ENCODE assay signal across 2 cellular contexts in the genomic region with DNA sequence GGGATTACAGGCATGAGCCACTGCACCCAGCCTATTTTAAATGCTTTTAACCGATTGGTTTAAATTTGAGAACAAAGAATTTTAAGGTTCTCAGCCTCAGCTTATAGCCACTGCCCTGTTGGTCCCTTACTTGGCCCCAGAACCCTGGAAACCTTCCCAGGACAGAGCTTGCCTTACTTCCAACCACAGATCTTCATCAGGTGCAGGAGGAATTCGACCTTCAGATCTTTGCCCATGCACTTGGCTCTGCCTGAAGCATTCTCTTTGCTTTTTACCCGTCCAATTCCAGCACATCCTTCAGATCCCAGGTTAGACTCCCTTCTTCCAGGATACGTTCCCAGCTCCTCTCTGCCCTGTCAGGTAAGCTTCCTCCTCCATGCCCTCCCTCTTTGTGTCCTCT.
TF ChIP-seq lines count a peak whose summit lies in the region.

No MANE protein-coding gene starts in this region.

TF ChIP-seq in SK-N-SH, 30 proteins besides CTCF, POLR2A, EP300 and RAD21:
- TF ChIP-seq, protein P1, sequence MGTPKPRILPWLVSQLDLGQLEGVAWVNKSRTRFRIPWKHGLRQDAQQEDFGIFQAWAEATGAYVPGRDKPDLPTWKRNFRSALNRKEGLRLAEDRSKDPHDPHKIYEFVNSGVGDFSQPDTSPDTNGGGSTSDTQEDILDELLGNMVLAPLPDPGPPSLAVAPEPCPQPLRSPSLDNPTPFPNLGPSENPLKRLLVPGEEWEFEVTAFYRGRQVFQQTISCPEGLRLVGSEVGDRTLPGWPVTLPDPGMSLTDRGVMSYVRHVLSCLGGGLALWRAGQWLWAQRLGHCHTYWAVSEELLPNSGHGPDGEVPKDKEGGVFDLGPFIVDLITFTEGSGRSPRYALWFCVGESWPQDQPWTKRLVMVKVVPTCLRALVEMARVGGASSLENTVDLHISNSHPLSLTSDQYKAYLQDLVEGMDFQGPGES (IDR thresholded peaks at IDR 0.05; ENCODE audit: low read depth, low read length) = no peak
- TF ChIP-seq, protein P2, sequence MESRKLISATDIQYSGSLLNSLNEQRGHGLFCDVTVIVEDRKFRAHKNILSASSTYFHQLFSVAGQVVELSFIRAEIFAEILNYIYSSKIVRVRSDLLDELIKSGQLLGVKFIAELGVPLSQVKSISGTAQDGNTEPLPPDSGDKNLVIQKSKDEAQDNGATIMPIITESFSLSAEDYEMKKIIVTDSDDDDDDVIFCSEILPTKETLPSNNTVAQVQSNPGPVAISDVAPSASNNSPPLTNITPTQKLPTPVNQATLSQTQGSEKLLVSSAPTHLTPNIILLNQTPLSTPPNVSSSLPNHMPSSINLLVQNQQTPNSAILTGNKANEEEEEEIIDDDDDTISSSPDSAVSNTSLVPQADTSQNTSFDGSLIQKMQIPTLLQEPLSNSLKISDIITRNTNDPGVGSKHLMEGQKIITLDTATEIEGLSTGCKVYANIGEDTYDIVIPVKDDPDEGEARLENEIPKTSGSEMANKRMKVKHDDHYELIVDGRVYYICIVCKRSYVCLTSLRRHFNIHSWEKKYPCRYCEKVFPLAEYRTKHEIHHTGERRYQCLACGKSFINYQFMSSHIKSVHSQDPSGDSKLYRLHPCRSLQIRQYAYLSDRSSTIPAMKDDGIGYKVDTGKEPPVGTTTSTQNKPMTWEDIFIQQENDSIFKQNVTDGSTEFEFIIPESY (IDR thresholded peaks at IDR 0.05; ENCODE audit: borderline replicate concordance, low read depth) = no peak
- TF ChIP-seq EZH2phosphoT487 (IDR thresholded peaks at IDR 0.05; ENCODE audit: borderline replicate concordance, low read depth) (no peak), POLR2AphosphoS5 (IDR thresholded peaks at IDR 0.05; ENCODE audit: low read depth, low read length) (no peak), FOXM1 (IDR thresholded peaks at IDR 0.05; ENCODE audit: low read depth) (no peak), CHD2 (IDR thresholded peaks at IDR 0.05; ENCODE audit: low read length, partially characterized antibody) (no peak), TEAD4 (IDR thresholded peaks at IDR 0.05; ENCODE audit: borderline replicate concordance, insufficient read depth) (no peak), SMC3 (IDR thresholded peaks at IDR 0.05; ENCODE audit: low read depth, low read length) (no peak), JUND (IDR thresholded peaks at IDR 0.05) (no peak), NRF1 (IDR thresholded peaks at IDR 0.05; ENCODE audit: low read depth, low read length) (no peak), RFX5 (IDR thresholded peaks at IDR 0.05; ENCODE audit: low read length) (no peak), MXI1 (IDR thresholded peaks at IDR 0.05; ENCODE audit: low read depth, low read length) (no peak), GABPA (IDR thresholded peaks at IDR 0.05; ENCODE audit: low read depth) (no peak), RCOR1 (IDR thresholded peaks at IDR 0.05; ENCODE audit: low read length) (no peak), TAF1 (IDR thresholded peaks at IDR 0.05; ENCODE audit: borderline replicate concordance, low read depth, low read length) (no peak), FOSL2 (IDR thresholded peaks at IDR 0.05; ENCODE audit: borderline replicate concordance, low read depth) (no peak), RXRA (IDR thresholded peaks at IDR 0.05; ENCODE audit: borderline replicate concordance, low read depth) (no peak)
- TF ChIP-seq, protein P3, sequence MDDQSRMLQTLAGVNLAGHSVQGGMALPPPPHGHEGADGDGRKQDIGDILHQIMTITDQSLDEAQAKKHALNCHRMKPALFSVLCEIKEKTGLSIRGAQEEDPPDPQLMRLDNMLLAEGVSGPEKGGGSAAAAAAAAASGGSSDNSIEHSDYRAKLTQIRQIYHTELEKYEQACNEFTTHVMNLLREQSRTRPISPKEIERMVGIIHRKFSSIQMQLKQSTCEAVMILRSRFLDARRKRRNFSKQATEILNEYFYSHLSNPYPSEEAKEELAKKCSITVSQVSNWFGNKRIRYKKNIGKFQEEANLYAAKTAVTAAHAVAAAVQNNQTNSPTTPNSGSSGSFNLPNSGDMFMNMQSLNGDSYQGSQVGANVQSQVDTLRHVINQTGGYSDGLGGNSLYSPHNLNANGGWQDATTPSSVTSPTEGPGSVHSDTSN (IDR thresholded peaks at IDR 0.05) = no peak
- TF ChIP-seq, protein P4, sequence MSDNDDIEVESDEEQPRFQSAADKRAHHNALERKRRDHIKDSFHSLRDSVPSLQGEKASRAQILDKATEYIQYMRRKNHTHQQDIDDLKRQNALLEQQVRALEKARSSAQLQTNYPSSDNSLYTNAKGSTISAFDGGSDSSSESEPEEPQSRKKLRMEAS (IDR thresholded peaks at IDR 0.05; ENCODE audit: low read depth) = no peak

TF ChIP-seq in SK-N-SH treated with all-trans-retinoic acid at 6 μM for 48 hours, 23 proteins besides CTCF, POLR2A, EP300 and RAD21:
- TF ChIP-seq ARNTL (CRISPR knock-in tag; IDR thresholded peaks at IDR 0.05; ENCODE audit: borderline replicate concordance, low read depth) = no peak
- TF ChIP-seq CSDC2 (CRISPR knock-in tag; IDR thresholded peaks at IDR 0.05) = no peak
- TF ChIP-seq, protein P5, sequence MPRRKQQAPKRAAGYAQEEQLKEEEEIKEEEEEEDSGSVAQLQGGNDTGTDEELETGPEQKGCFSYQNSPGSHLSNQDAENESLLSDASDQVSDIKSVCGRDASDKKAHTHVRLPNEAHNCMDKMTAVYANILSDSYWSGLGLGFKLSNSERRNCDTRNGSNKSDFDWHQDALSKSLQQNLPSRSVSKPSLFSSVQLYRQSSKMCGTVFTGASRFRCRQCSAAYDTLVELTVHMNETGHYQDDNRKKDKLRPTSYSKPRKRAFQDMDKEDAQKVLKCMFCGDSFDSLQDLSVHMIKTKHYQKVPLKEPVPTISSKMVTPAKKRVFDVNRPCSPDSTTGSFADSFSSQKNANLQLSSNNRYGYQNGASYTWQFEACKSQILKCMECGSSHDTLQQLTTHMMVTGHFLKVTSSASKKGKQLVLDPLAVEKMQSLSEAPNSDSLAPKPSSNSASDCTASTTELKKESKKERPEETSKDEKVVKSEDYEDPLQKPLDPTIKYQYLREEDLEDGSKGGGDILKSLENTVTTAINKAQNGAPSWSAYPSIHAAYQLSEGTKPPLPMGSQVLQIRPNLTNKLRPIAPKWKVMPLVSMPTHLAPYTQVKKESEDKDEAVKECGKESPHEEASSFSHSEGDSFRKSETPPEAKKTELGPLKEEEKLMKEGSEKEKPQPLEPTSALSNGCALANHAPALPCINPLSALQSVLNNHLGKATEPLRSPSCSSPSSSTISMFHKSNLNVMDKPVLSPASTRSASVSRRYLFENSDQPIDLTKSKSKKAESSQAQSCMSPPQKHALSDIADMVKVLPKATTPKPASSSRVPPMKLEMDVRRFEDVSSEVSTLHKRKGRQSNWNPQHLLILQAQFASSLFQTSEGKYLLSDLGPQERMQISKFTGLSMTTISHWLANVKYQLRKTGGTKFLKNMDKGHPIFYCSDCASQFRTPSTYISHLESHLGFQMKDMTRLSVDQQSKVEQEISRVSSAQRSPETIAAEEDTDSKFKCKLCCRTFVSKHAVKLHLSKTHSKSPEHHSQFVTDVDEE (CRISPR knock-in tag; IDR thresholded peaks at IDR 0.05) = no peak
- TF ChIP-seq, protein P6, sequence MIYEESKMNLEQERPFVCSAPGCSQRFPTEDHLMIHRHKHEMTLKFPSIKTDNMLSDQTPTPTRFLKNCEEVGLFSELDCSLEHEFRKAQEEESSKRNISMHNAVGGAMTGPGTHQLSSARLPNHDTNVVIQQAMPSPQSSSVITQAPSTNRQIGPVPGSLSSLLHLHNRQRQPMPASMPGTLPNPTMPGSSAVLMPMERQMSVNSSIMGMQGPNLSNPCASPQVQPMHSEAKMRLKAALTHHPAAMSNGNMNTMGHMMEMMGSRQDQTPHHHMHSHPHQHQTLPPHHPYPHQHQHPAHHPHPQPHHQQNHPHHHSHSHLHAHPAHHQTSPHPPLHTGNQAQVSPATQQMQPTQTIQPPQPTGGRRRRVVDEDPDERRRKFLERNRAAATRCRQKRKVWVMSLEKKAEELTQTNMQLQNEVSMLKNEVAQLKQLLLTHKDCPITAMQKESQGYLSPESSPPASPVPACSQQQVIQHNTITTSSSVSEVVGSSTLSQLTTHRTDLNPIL (CRISPR knock-in tag; IDR thresholded peaks at IDR 0.05; ENCODE audit: low read depth) = no peak
- no peak for TF ChIP-seq OSR1 (CRISPR knock-in tag; IDR thresholded peaks at IDR 0.05)
- no peak for TF ChIP-seq BACH2 (CRISPR knock-in tag; IDR thresholded peaks at IDR 0.05; ENCODE audit: borderline replicate concordance)
- TF ChIP-seq, protein P7, sequence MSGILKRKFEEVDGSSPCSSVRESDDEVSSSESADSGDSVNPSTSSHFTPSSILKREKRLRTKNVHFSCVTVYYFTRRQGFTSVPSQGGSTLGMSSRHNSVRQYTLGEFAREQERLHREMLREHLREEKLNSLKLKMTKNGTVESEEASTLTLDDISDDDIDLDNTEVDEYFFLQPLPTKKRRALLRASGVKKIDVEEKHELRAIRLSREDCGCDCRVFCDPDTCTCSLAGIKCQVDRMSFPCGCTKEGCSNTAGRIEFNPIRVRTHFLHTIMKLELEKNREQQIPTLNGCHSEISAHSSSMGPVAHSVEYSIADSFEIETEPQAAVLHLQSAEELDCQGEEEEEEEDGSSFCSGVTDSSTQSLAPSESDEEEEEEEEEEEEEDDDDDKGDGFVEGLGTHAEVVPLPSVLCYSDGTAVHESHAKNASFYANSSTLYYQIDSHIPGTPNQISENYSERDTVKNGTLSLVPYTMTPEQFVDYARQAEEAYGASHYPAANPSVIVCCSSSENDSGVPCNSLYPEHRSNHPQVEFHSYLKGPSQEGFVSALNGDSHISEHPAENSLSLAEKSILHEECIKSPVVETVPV (CRISPR knock-in tag; IDR thresholded peaks at IDR 0.05) = no peak
- TF ChIP-seq ZC3H10 (CRISPR knock-in tag; IDR thresholded peaks at IDR 0.05) = no peak
- TF ChIP-seq SNAI2 (CRISPR knock-in tag; IDR thresholded peaks at IDR 0.05) = no peak
- TF ChIP-seq, protein P8, sequence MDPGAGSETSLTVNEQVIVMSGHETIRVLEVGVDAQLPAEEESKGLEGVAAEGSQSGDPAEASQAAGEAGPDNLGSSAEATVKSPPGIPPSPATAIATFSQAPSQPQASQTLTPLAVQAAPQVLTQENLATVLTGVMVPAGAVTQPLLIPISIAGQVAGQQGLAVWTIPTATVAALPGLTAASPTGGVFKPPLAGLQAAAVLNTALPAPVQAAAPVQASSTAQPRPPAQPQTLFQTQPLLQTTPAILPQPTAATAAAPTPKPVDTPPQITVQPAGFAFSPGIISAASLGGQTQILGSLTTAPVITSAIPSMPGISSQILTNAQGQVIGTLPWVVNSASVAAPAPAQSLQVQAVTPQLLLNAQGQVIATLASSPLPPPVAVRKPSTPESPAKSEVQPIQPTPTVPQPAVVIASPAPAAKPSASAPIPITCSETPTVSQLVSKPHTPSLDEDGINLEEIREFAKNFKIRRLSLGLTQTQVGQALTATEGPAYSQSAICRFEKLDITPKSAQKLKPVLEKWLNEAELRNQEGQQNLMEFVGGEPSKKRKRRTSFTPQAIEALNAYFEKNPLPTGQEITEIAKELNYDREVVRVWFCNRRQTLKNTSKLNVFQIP (CRISPR knock-in tag; IDR thresholded peaks at IDR 0.05; ENCODE audit: borderline replicate concordance, low read depth) = no peak
- TF ChIP-seq ZNF8 (CRISPR knock-in tag; IDR thresholded peaks at IDR 0.05) = no peak
- TF ChIP-seq ZNF70 (CRISPR knock-in tag; IDR thresholded peaks at IDR 0.05) = no peak
- no peak for TF ChIP-seq TOX (CRISPR knock-in tag; IDR thresholded peaks at IDR 0.05; ENCODE audit: borderline replicate concordance)
- TF ChIP-seq RARB (CRISPR knock-in tag; IDR thresholded peaks at IDR 0.05) = no peak
